19 cellular contexts compared by ENCODE assay signal in the genomic region with DNA sequence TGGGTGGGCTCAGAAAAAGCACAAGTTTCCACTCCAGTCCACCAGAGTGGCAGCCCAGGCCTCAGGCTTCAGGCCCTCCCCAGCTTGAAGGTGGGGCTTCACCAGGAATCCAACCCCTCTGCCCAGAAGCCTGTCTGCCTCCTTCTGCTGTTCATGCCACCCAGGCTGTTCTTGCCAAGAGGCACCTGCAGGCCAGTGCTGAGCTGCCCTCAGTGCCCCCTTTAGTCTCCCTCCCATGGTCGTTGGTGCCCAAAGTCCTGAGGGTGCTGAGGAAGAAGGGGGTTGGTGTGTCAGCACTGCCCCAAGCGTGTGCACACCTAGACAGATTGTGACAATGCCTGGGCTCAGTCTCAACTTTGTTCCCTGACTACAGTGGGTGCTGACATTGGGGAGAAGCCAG.
DNase-seq lines count a peak whose midpoint lies in the region; ATAC-seq lines count a peak whose summit lies in the region.
"Had no signal": no experiment of that assay in that cellular context is flagged by ENCODE, and none has a peak within 500 bp of the region (broad histone marks: within the 10 kb centered on the region; RNA-seq: fewer than 3 reads in every experiment).

No MANE protein-coding gene starts in this region.

- H3K4me3 Mint-ChIP-seq in naive thymus-derived CD4-positive, alpha-beta T cell: no peak overlapping the region
- no peak overlapping the region for H3K4me3 Mint-ChIP-seq in stimulated activated effector memory CD8-positive, alpha-beta T cell treated with anti-CD3 and anti-CD28 coated beads, Interleukin-12 subunit alpha, Interleukin-12 subunit beta, amount 100 ng/mL, for 72 hours
- H3K4me3 Mint-ChIP-seq: CD14-positive monocyte; CD4-positive, alpha-beta memory T cell had no signal

- no peaks in the 10 kb centered on the region for H3K36me3 ChIP-seq in naive thymus-derived CD4-positive, alpha-beta T cell (ENCODE audit: control insufficient read depth in 2 of 3, insufficient read depth in 3 of 3, low read length in 3 of 3)
- H3K36me3 ChIP-seq: BLaER1, HAP-1 had no signal

- no peaks in the 10 kb centered on the region for H3K4me1 ChIP-seq in naive thymus-derived CD4-positive, alpha-beta T cell (ENCODE audit: control insufficient read depth in 2 of 2, insufficient read depth in 2 of 2, low read length in 2 of 2)
- H3K4me1 ChIP-seq: A549, BLaER1, HAP-1 had no signal

- H3K27ac ChIP-seq in naive thymus-derived CD4-positive, alpha-beta T cell (ENCODE audit: low read depth, low read length): no peak overlapping the region
- H3K27ac ChIP-seq: 22Rv1, A549, BLaER1 had no signal

- intact Hi-C loops in Right ventricle myocardium inferior (cut with DNase I) (no loop called here), Right ventricle myocardium superior (cut with DNase I) (no loop called here)
- intact Hi-C loops in naive thymus-derived CD4-positive, alpha-beta T cell (cut with micrococcal nuclease): no loop called here

- H3K9me3 Mint-ChIP-seq in naive thymus-derived CD4-positive, alpha-beta T cell: peaks cover 0 to 10% (median 2%) of the 10 kb centered on the region in 11 donors
- H3K9me3 Mint-ChIP-seq in stimulated activated effector memory CD8-positive, alpha-beta T cell treated with anti-CD3 and anti-CD28 coated beads, Interleukin-12 subunit alpha, Interleukin-12 subunit beta, amount 100 ng/mL, for 72 hours: peaks cover 5% of the 10 kb centered on the region

- DNase-seq in Right ventricle myocardium inferior (ENCODE audit: missing footprints): peak; percentile 22
- DNase-seq in Right ventricle myocardium superior: no peak
- no peak for DNase-seq in naive thymus-derived CD4-positive, alpha-beta T cell
- no peak for DNase-seq in stimulated activated effector memory CD8-positive, alpha-beta T cell treated with anti-CD3 and anti-CD28 coated beads, Interleukin-12 subunit alpha, Interleukin-12 subunit beta, amount 100 ng/mL, for 72 hours (ENCODE audit: low spot score in 2 of 2)
- no peak for DNase-seq in epidermal melanocyte (ENCODE audit: insufficient read length, low spot score)
- DNase-seq in activated CD8-positive, alpha-beta memory T cell treated with anti-CD3 and anti-CD28 coated beads, Interleukin-2, amount 50 U/mL, for 4 hours: no peak
- DNase-seq: DMS153, DMS79, EL, IMR-90 had no signal

- POLR2A ChIA-PET in naive thymus-derived CD4-positive, alpha-beta T cell (lab: Charles Lee): no interaction called here

- ATAC-seq in Right ventricle myocardium inferior (no peak), Right ventricle myocardium superior (ENCODE audit: poor library complexity) (no peak), GM18868 (IDR thresholded peaks at IDR 0.05; ENCODE audit: unreplicated experiment) (no peak), HG02885 (IDR thresholded peaks at IDR 0.05; ENCODE audit: poor library complexity, unreplicated experiment) (no peak)
- peak; percentile 18 for ATAC-seq in naive thymus-derived CD4-positive, alpha-beta T cell
- ATAC-seq in stimulated activated effector memory CD8-positive, alpha-beta T cell treated with anti-CD3 and anti-CD28 coated beads, Interleukin-12 subunit alpha, Interleukin-12 subunit beta, amount 100 ng/mL, for 72 hours: peak; percentile 21
- ATAC-seq: A549, GM12878 had no signal

- H3K4me1 Mint-ChIP-seq in naive thymus-derived CD4-positive, alpha-beta T cell: peaks cover 0 to 1% (median 0%) of the 10 kb centered on the region in 7 donors
- no peaks in the 10 kb centered on the region for H3K4me1 Mint-ChIP-seq in stimulated activated effector memory CD8-positive, alpha-beta T cell treated with anti-CD3 and anti-CD28 coated beads, Interleukin-12 subunit alpha, Interleukin-12 subunit beta, amount 100 ng/mL, for 72 hours
- H3K4me1 Mint-ChIP-seq: CD14-positive monocyte; CD4-positive, alpha-beta memory T cell had no signal

- no peak overlapping the region for H3K4me3 ChIP-seq in naive thymus-derived CD4-positive, alpha-beta T cell (ENCODE audit: low read length)
- H3K4me3 ChIP-seq: A549, BLaER1, GM12878, HAP-1 had no signal

- H3K9me3 ChIP-seq in naive thymus-derived CD4-positive, alpha-beta T cell (ENCODE audit: control insufficient read depth in 2 of 3, low read length in 3 of 3): peaks cover 0 to 3% (median 0%) of the 10 kb centered on the region in 3 experiments
- H3K9me3 ChIP-seq: A549, BLaER1, HAP-1 had no signal

- H3K27me3 Mint-ChIP-seq in naive thymus-derived CD4-positive, alpha-beta T cell: no peaks in the 10 kb centered on the region
- H3K27me3 Mint-ChIP-seq: CD4-positive, alpha-beta memory T cell had no signal

- CTCF ChIA-PET in naive thymus-derived CD4-positive, alpha-beta T cell (lab: Charles Lee): no interaction called here

- peaks cover 0 to 3% (median 0%) of the 10 kb centered on the region in 5 donors for H3K36me3 Mint-ChIP-seq in naive thymus-derived CD4-positive, alpha-beta T cell
- H3K36me3 Mint-ChIP-seq in stimulated activated effector memory CD8-positive, alpha-beta T cell treated with anti-CD3 and anti-CD28 coated beads, Interleukin-12 subunit alpha, Interleukin-12 subunit beta, amount 100 ng/mL, for 72 hours: no peaks in the 10 kb centered on the region
- H3K36me3 Mint-ChIP-seq: CD14-positive monocyte; CD4-positive, alpha-beta memory T cell had no signal

- H3K27me3 ChIP-seq in naive thymus-derived CD4-positive, alpha-beta T cell (ENCODE audit: control insufficient read depth in 2 of 2, insufficient read depth in 2 of 2, low read length in 2 of 2): no peaks in the 10 kb centered on the region
- H3K27me3 ChIP-seq: BLaER1 had no signal

- no peak overlapping the region for H3K27ac Mint-ChIP-seq in naive thymus-derived CD4-positive, alpha-beta T cell
- H3K27ac Mint-ChIP-seq in stimulated activated effector memory CD8-positive, alpha-beta T cell treated with anti-CD3 and anti-CD28 coated beads, Interleukin-12 subunit alpha, Interleukin-12 subunit beta, amount 100 ng/mL, for 72 hours: no peak overlapping the region
- H3K27ac Mint-ChIP-seq: CD14-positive monocyte; CD4-positive, alpha-beta memory T cell had no signal

Comparison
In these comparisons a context has a peak if more than half of its experiments do, and no peak if none do; other contexts are left out.
1. ATAC-seq: peak in naive thymus-derived CD4-positive, alpha-beta T cell (single experiment) and stimulated activated effector memory CD8-positive, alpha-beta T cell treated with anti-CD3 and anti-CD28 coated beads, Interleukin-12 subunit alpha, Interleukin-12 subunit beta, amount 100 ng/mL, for 72 hours (single experiment); none in Right ventricle myocardium inferior (single experiment), Right ventricle myocardium superior (single experiment), GM18868 (single experiment) and HG02885 (single experiment).